Comparison of ENCODE assay signal across 1 cellular context in the genomic region with DNA sequence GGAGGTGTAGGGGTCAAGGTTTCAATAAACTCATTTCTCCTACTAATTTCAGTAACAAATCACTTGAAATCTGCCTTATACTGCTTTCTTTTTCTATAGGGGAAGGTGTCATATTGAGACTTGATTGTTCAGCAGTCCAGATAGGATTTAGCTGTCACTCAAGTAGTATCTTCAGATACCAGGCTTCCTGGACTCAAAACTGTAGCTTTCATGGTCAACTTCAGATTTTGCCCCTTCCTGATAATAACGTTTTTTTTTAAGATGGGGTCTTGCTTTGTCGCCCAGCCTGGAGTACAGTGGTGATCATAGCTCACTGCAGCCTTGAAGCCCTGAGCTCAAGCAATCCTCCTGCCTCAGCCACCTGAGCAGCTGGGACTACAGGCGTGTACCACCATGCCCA.
TF ChIP-seq lines count a peak whose summit lies in the region.

No MANE protein-coding gene starts in this region.

TF ChIP-seq in HepG2, 621 proteins besides CTCF, POLR2A, EP300 and RAD21:
- TF ChIP-seq REPIN1 (CRISPR knock-in tag; IDR thresholded peaks at IDR 0.05; ENCODE audit: borderline replicate concordance, low read depth) (no peak), ZNF121 (CRISPR knock-in tag; IDR thresholded peaks at IDR 0.05) (peak; percentile 66)
TF ChIP-seq in HepG2: peak in this region for 1.
